ENCODE assay signal across 9 cellular contexts in the genomic region with DNA sequence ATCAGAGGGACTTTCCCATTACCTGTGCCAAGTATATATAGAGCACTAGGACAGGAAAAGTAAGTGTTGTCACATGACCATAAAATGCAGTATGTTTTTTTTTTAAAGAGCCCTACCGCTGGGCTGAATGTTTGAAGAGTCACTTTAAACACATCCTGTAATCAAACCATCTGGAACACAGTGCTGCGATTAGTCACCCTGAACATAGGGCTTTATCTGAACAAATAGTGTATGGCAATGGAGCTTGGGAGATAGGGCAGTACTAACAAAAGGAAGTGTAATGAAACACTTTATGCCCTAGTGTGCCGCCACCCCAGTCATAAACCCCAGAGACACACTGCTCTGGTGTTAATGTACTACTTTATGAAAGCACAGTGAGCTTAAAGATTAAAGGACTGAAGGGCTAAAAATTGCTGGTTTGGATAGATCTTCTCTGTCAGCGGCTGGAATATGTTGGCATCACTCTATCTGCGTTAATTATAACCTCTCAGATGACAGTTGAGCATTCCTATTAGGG.
DNase-seq lines count a peak whose midpoint lies in the region; ATAC-seq and TF ChIP-seq lines count a peak whose summit lies in the region.
"Had no signal": no experiment of that assay in that cellular context is flagged by ENCODE, and none has a peak within 500 bp of the region (broad histone marks: within the 10 kb centered on the region; RNA-seq: fewer than 3 reads in every experiment).

No MANE protein-coding gene starts in this region.

- H3K27me3 ChIP-seq in heart right ventricle = peaks cover 0 to 79% (median 0%) of the 10 kb centered on the region in 7 donors

- DNase-seq in GM03348 (ENCODE audit: low spot score) = peak; percentile 56
- DNase-seq in NCI-H1048 (lab: John Stamatoyannopoulos, UW) = peak; percentile 89
- DNase-seq in heart right ventricle = no peak
- no peak for DNase-seq in substantia nigra (lab: John Stamatoyannopoulos, UW)
- no peak for DNase-seq in activated CD4-positive, alpha-beta T cell treated with anti-CD3 and anti-CD28 coated beads, Interleukin-2, amount 50 U/mL, for 4 hours

- no peaks in the 10 kb centered on the region for H3K36me3 ChIP-seq in heart right ventricle
- H3K36me3 ChIP-seq: neutrophil had no signal

- H3K4me3 ChIP-seq in heart right ventricle = peak overlapping the region in 4 of 10 donors; percentile 12 to 23 (median 16)

- peak overlapping the region in 9 of 10 donors; percentile 8 to 73 (median 56) for H3K27ac ChIP-seq in heart right ventricle
- H3K27ac ChIP-seq in substantia nigra (ENCODE audit: low read depth, low read length, poor library complexity, severe bottlenecking) = peak overlapping the region; percentile 52
- H3K27ac ChIP-seq: neutrophil had no signal

- peak; percentile 45 for ATAC-seq in SK-N-SH treated with all-trans-retinoic acid at 6 μM for 48 hours
- ATAC-seq in heart right ventricle = peak in 6 of 8 donors; percentile 24 to 78 (median 58)
- no peak for ATAC-seq in HG02973 (IDR thresholded peaks at IDR 0.05; ENCODE audit: unreplicated experiment)
- ATAC-seq in HG03521 (IDR thresholded peaks at IDR 0.05; ENCODE audit: unreplicated experiment) = no peak

- H3K9me3 ChIP-seq in heart right ventricle = no peaks in the 10 kb centered on the region
- H3K9me3 ChIP-seq: neutrophil had no signal

- 32 to 39% methylated on average over 5 of the region's 5 CpGs for WGBS in heart right ventricle, 2 donors

- no peak for TF ChIP-seq CTCF in heart right ventricle (IDR thresholded peaks at IDR 0.05)

- H3K4me1 ChIP-seq in heart right ventricle = peaks cover 3 to 92% (median 63%) of the 10 kb centered on the region in 9 donors

- intact Hi-C loops in heart right ventricle (cut with DNase I) = loop anchor here in 4 of 10 donors (5.0 to 10.0 kb wide), 3 partner anchors 86 to 249 kb away; partner anchors contain the start of gene ZNF608 (in 1 of the 4)

TF ChIP-seq in SK-N-SH treated with all-trans-retinoic acid at 6 μM for 48 hours, 23 proteins besides CTCF, POLR2A, EP300 and RAD21:
- TF ChIP-seq ISL1 (CRISPR knock-in tag; IDR thresholded peaks at IDR 0.05) (peak; percentile 40; the same call in 1 of the 2 replicates), RARB (CRISPR knock-in tag; IDR thresholded peaks at IDR 0.05) (no peak)

Comparison
In these comparisons a context has a peak if more than half of its experiments do, and no peak if none do; other contexts are left out.
1. DNase-seq: peak in GM03348 (single experiment) and NCI-H1048 (single experiment); none in heart right ventricle (0 of 2), substantia nigra (0 of 49) and activated CD4-positive, alpha-beta T cell treated with anti-CD3 and anti-CD28 coated beads, Interleukin-2, amount 50 U/mL, for 4 hours (0 of 2).
2. ATAC-seq: peak in SK-N-SH treated with all-trans-retinoic acid at 6 μM for 48 hours (single experiment) and heart right ventricle (6 of 8); none in HG02973 (single experiment) and HG03521 (single experiment).